ENCODE assay signal across 25 cellular contexts in the genomic region with DNA sequence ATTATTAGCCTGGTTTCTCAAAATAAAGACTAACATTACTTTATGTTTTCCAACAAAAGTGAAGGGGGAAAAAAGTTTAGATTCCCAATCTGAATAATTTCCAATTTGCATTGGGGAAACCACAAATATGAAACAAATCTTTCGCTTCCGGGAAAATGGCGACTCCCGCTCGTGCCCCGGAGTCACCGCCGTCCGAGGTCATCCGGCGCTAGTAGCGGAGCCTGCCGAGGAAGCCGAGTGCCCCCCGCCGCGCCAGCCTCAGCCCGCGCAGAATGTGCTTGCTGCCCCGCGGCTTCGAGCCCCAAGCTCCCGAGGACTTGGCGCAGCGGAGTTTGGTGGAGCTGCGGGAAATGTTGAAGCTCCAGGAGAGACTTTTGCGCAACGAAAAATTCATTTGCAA.
"Had no signal": no experiment of that assay in that cellular context is flagged by ENCODE, and none has a peak within 500 bp of the region (broad histone marks: within the 10 kb centered on the region; RNA-seq: fewer than 3 reads in every experiment).

No MANE protein-coding gene starts in this region.

- H3K27me3 ChIP-seq: stomach, suprapubic skin, thyroid gland, tibial artery, tibial nerve, transverse colon, upper lobe of left lung, upper lobe of right lung, uterus, vagina had no signal

- H3K36me3 ChIP-seq: stomach, suprapubic skin, thoracic aorta, thyroid gland, tibial artery, tibial nerve, transverse colon, upper lobe of left lung, upper lobe of right lung, uterus, vagina had no signal

- ATAC-seq: stimulated activated effector memory CD8-positive, alpha-beta T cell treated with anti-CD3 and anti-CD28 coated beads, Interleukin-12 subunit alpha, Interleukin-12 subunit beta, amount 100 ng/mL, for 72 hours; stimulated activated memory B cell treated with anti-CD40 and anti-IgM and Interleukin-4, amounts not matched to agents 10 μg/mL and 1 μg/mL and 100 μg/mL, for 72 hours; stimulated activated naive B cell treated with anti-CD40 and anti-IgM and Interleukin-4, amounts not matched to agents 10 μg/mL and 1 μg/mL and 100 μg/mL, for 72 hours; stimulated activated naive CD8-positive, alpha-beta T cell treated with anti-CD3 and anti-CD28 coated beads, Interleukin-15, amount 100 ng/mL, for 72 hours; stimulated activated naive CD8-positive, alpha-beta T cell treated with anti-CD3 and anti-CD28 coated beads, Interleukin-15, Interleukin-2, amounts not matched to agents 100 U/mL and 50 U/mL, for 24 hours; upper lobe of right lung had no signal

- DNase-seq: stimulated activated CD4-positive, alpha-beta T cell treated with anti-CD3 and anti-CD28 coated beads, Interleukin-2, amount 100 ng/mL, for 24 hours; stimulated activated CD4-positive, alpha-beta T cell treated with anti-CD3 and anti-CD28 coated beads, Interleukin-2, amount 100 ng/mL, for 48 hours; stimulated activated CD4-positive, alpha-beta T cell treated with anti-CD3 and anti-CD28 coated beads, Interleukin-4, amount 100 ng/mL, for 1 hour; stimulated activated CD4-positive, alpha-beta T cell treated with anti-CD3 and anti-CD28 coated beads, Interleukin-4, amount 100 ng/mL, for 24 hours; stimulated activated CD4-positive, alpha-beta T cell treated with anti-CD3 and anti-CD28 coated beads, Interleukin-4, amount 100 ng/mL, for 4 hours; stimulated activated CD8-positive, alpha-beta memory T cell treated with anti-CD3 and anti-CD28 coated beads, Interleukin-4, amount 100 ng/mL, for 48 hours; stimulated activated naive B cell treated with anti-CD40 and anti-IgM and Interleukin-4, amounts not matched to agents 10 μg/mL and 1 μg/mL and 100 μg/mL, for 72 hours; stimulated activated naive CD4-positive, alpha-beta T cell; stimulated activated naive CD4-positive, alpha-beta T cell treated with Interleukin-2 at 50 U/mL for 16 hours; stimulated activated naive CD8-positive, alpha-beta T cell treated with anti-CD3 and anti-CD28 coated beads, Interleukin-15, amount 100 ng/mL, for 72 hours; stimulated activated naive CD8-positive, alpha-beta T cell treated with anti-CD3 and anti-CD28 coated beads, Interleukin-15, Interleukin-2, amounts not matched to agents 100 U/mL and 50 U/mL, for 24 hours; stomach; substantia nigra; thyroid gland; tibial artery; transverse colon; upper lobe of right lung; uterus had no signal

- H3K4me3 ChIP-seq: stomach, suprapubic skin, thoracic aorta, thyroid gland, tibial artery, tibial nerve, transverse colon, upper lobe of left lung, upper lobe of right lung, uterus, vagina had no signal

- H3K4me1 ChIP-seq: stomach, suprapubic skin, thyroid gland, tibial artery, tibial nerve, transverse colon, upper lobe of left lung, upper lobe of right lung, uterus, vagina had no signal

- H3K27ac ChIP-seq: stomach, suprapubic skin, thoracic aorta, thyroid gland, tibial artery, tibial nerve, transverse colon, upper lobe of left lung, upper lobe of right lung, uterus, vagina had no signal

- H3K9me3 ChIP-seq: suprapubic skin, thoracic aorta, thyroid gland, tibial artery, tibial nerve, transverse colon, upper lobe of left lung, upper lobe of right lung, uterus, vagina had no signal
